ENCODE assay signal across 1 cellular context in the genomic region with DNA sequence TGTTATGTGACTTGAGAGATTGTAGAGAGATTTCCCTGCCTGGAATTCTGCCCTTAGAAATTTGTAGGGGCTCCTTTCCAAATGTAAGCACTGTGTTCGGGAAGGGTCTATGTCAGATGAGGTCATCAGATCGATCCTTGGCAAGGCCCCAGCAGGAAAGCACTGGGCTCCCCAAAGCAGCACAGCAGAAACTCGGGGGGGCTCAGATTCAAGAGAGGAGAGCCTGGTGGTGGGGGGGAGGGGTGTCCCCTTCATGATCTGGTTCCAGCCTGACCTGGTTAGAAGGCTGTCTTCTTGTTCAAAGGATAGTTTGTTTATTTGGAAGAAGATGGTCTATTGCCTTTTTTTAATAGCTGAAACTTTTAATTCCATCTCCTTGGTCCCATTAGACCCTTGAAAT.
TF ChIP-seq lines count a peak whose summit lies in the region.

No MANE protein-coding gene starts in this region.

TF ChIP-seq in GM23338, 12 proteins besides CTCF, POLR2A, EP300 and RAD21 (continued from another document):
- TF ChIP-seq, protein P1, sequence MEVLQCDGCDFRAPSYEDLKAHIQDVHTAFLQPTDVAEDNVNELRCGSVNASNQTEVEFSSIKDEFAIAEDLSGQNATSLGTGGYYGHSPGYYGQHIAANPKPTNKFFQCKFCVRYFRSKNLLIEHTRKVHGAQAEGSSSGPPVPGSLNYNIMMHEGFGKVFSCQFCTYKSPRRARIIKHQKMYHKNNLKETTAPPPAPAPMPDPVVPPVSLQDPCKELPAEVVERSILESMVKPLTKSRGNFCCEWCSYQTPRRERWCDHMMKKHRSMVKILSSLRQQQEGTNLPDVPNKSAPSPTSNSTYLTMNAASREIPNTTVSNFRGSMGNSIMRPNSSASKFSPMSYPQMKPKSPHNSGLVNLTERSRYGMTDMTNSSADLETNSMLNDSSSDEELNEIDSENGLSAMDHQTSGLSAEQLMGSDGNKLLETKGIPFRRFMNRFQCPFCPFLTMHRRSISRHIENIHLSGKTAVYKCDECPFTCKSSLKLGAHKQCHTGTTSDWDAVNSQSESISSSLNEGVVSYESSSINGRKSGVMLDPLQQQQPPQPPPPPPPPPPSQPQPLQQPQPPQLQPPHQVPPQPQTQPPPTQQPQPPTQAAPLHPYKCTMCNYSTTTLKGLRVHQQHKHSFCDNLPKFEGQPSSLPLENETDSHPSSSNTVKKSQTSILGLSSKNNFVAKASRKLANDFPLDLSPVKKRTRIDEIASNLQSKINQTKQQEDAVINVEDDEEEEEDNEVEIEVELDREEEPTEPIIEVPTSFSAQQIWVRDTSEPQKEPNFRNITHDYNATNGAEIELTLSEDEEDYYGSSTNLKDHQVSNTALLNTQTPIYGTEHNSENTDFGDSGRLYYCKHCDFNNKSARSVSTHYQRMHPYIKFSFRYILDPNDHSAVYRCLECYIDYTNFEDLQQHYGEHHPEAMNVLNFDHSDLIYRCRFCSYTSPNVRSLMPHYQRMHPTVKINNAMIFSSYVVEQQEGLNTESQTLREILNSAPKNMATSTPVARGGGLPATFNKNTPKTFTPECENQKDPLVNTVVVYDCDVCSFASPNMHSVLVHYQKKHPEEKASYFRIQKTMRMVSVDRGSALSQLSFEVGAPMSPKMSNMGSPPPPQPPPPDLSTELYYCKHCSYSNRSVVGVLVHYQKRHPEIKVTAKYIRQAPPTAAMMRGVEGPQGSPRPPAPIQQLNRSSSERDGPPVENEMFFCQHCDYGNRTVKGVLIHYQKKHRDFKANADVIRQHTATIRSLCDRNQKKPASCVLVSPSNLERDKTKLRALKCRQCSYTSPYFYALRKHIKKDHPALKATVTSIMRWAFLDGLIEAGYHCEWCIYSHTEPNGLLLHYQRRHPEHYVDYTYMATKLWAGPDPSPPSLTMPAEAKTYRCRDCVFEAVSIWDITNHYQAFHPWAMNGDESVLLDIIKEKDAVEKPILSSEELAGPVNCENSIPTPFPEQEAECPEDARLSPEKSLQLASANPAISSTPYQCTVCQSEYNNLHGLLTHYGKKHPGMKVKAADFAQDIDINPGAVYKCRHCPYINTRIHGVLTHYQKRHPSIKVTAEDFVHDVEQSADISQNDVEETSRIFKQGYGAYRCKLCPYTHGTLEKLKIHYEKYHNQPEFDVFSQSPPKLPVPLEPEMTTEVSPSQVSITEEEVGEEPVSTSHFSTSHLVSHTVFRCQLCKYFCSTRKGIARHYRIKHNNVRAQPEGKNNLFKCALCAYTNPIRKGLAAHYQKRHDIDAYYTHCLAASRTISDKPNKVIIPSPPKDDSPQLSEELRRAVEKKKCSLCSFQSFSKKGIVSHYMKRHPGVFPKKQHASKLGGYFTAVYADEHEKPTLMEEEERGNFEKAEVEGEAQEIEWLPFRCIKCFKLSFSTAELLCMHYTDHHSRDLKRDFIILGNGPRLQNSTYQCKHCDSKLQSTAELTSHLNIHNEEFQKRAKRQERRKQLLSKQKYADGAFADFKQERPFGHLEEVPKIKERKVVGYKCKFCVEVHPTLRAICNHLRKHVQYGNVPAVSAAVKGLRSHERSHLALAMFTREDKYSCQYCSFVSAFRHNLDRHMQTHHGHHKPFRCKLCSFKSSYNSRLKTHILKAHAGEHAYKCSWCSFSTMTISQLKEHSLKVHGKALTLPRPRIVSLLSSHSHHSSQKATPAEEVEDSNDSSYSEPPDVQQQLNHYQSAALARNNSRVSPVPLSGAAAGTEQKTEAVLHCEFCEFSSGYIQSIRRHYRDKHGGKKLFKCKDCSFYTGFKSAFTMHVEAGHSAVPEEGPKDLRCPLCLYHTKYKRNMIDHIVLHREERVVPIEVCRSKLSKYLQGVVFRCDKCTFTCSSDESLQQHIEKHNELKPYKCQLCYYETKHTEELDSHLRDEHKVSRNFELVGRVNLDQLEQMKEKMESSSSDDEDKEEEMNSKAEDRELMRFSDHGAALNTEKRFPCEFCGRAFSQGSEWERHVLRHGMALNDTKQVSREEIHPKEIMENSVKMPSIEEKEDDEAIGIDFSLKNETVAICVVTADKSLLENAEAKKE (CRISPR knock-in tag; IDR thresholded peaks at IDR 0.05) = no peak
- no peak for TF ChIP-seq ZNF331 (CRISPR knock-in tag; IDR thresholded peaks at IDR 0.05; ENCODE audit: low read depth)
- no peak for TF ChIP-seq STAT1 (IDR thresholded peaks at IDR 0.05; ENCODE audit: unreplicated experiment)
- TF ChIP-seq, protein P2, sequence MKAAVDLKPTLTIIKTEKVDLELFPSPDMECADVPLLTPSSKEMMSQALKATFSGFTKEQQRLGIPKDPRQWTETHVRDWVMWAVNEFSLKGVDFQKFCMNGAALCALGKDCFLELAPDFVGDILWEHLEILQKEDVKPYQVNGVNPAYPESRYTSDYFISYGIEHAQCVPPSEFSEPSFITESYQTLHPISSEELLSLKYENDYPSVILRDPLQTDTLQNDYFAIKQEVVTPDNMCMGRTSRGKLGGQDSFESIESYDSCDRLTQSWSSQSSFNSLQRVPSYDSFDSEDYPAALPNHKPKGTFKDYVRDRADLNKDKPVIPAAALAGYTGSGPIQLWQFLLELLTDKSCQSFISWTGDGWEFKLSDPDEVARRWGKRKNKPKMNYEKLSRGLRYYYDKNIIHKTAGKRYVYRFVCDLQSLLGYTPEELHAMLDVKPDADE (IDR thresholded peaks at IDR 0.05) = no peak
- no peak for TF ChIP-seq EZH2 (IDR thresholded peaks at IDR 0.05; ENCODE audit: low read depth, unreplicated experiment)
- TF ChIP-seq CREB1 (CRISPR knock-in tag; IDR thresholded peaks at IDR 0.05; ENCODE audit: low read depth) = no peak
- TF ChIP-seq, protein P3, sequence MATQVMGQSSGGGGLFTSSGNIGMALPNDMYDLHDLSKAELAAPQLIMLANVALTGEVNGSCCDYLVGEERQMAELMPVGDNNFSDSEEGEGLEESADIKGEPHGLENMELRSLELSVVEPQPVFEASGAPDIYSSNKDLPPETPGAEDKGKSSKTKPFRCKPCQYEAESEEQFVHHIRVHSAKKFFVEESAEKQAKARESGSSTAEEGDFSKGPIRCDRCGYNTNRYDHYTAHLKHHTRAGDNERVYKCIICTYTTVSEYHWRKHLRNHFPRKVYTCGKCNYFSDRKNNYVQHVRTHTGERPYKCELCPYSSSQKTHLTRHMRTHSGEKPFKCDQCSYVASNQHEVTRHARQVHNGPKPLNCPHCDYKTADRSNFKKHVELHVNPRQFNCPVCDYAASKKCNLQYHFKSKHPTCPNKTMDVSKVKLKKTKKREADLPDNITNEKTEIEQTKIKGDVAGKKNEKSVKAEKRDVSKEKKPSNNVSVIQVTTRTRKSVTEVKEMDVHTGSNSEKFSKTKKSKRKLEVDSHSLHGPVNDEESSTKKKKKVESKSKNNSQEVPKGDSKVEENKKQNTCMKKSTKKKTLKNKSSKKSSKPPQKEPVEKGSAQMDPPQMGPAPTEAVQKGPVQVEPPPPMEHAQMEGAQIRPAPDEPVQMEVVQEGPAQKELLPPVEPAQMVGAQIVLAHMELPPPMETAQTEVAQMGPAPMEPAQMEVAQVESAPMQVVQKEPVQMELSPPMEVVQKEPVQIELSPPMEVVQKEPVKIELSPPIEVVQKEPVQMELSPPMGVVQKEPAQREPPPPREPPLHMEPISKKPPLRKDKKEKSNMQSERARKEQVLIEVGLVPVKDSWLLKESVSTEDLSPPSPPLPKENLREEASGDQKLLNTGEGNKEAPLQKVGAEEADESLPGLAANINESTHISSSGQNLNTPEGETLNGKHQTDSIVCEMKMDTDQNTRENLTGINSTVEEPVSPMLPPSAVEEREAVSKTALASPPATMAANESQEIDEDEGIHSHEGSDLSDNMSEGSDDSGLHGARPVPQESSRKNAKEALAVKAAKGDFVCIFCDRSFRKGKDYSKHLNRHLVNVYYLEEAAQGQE (IDR thresholded peaks at IDR 0.05; ENCODE audit: unreplicated experiment) = no peak
